28 cellular contexts compared by ENCODE assay signal in genomic region chr2:120524174-120524573, GRCh38.
"Had no signal": no experiment of that assay in that cellular context is flagged by ENCODE, and none has a peak within 500 bp of the region (broad histone marks: within the 10 kb centered on the region; RNA-seq: fewer than 3 reads in every experiment).

No MANE protein-coding gene starts in this region.

- H3K36me3 ChIP-seq: colonic mucosa, esophagus squamous epithelium, gastrocnemius medialis, heart right ventricle, lower lobe of right lung had no signal

- H3K4me3 ChIP-seq: colonic mucosa, esophagus squamous epithelium, gastrocnemius medialis, heart right ventricle, lower lobe of right lung, mucosa of descending colon had no signal

- H3K27ac ChIP-seq: colonic mucosa, epithelial cell of prostate, esophagus squamous epithelium, lower lobe of right lung had no signal

- H3K4me1 ChIP-seq: colonic mucosa had no signal

- H3K27me3 ChIP-seq: gastrocnemius medialis had no signal

- ATAC-seq: effector memory CD8-positive, alpha-beta T cell; esophagus mucosa; gastrocnemius medialis; heart right ventricle; left colon; left lobe of liver; left ventricle myocardium superior; lower lobe of right lung; mucosa of descending colon had no signal

- H3K4me3 Mint-ChIP-seq: dendritic cell treated with granulocyte-macrophage colony-stimulating factor and Interleukin-4, amounts not matched to agents 40 ng/mL and 50 ng/mL, for 4 days; effector memory CD8-positive, alpha-beta T cell; endodermal cell; mesothelial cell of epicardium had no signal

- H3K9me3 Mint-ChIP-seq: dendritic cell treated with granulocyte-macrophage colony-stimulating factor and Interleukin-4, amounts not matched to agents 40 ng/mL and 50 ng/mL, for 4 days; effector memory CD8-positive, alpha-beta T cell; endodermal cell; mesothelial cell of epicardium had no signal

- FAIRE-seq: endometrium, islet of Langerhans, keratinocyte had no signal

- H3K27ac Mint-ChIP-seq: dendritic cell treated with granulocyte-macrophage colony-stimulating factor and Interleukin-4, amounts not matched to agents 40 ng/mL and 50 ng/mL, for 4 days; effector memory CD8-positive, alpha-beta T cell; endodermal cell; mesothelial cell of epicardium had no signal

- DNase-seq: colonic mucosa; cortex of kidney; effector CD8-positive, alpha-beta T cell; effector memory CD8-positive, alpha-beta T cell; endodermal cell; erythroblast; esophagus squamous epithelium; foreskin fibroblast; foreskin melanocyte; gastrocnemius medialis; glutamatergic neuron; head of caudate nucleus; heart right ventricle; hippocampal formation; kidney glomerular epithelial cell; left colon; left ventricle myocardium superior; lower lobe of right lung; mesenchymal stem cell had no signal

- H3K36me3 Mint-ChIP-seq: mesothelial cell of epicardium had no signal

- H3K9me3 ChIP-seq: colonic mucosa, esophagus squamous epithelium, gastrocnemius medialis, heart right ventricle, lower lobe of right lung, mucosa of descending colon had no signal
